8 cellular contexts compared by ENCODE assay signal in genomic region chr3:12954891-12955650, GRCh38.
DNase-seq lines count a peak whose midpoint lies in the region; ATAC-seq, FAIRE-seq and TF ChIP-seq lines count a peak whose summit lies in the region.

No MANE protein-coding gene starts in this region.

- no peak overlapping the region for H3K4ac ChIP-seq in H1 (replicated peaks; ENCODE audit: insufficient read length, low read depth, low read length)

- H3K27ac Mint-ChIP-seq in natural killer cell: peak overlapping the region; percentile 66 to 81

- TF ChIP-seq RAD21 in H1 (IDR thresholded peaks at IDR 0.05 in 1 of 2, conservative IDR thresholded peaks at IDR 0.05 in 1 of 2; ENCODE audit: low read depth in 2 of 2, low read length in 2 of 2): no peak

- no peaks in the 10 kb centered on the region for H3K27me3 Mint-ChIP-seq in natural killer cell (ENCODE audit: low read depth in 2 of 2)

- H2BK120ac ChIP-seq in H1 (replicated peaks; ENCODE audit: low read depth, low read length): no peak overlapping the region

- no peak overlapping the region for H3K4me3 ChIP-seq in DND-41 (ENCODE audit: low read depth in 1 of 2, low read length in 2 of 2)
- H3K4me3 ChIP-seq in H7 (ENCODE audit: insufficient read depth, low read depth, low read length): no peak overlapping the region
- no peak overlapping the region for H3K4me3 ChIP-seq in Peyer's patch
- no peak overlapping the region for H3K4me3 ChIP-seq in H1 (ENCODE audit: extremely low read depth in 1 of 4, insufficient read depth in 2 of 4, low read depth in 3 of 4, low read length in 4 of 4)

- WGBS in H1 (ENCODE audit: extremely low coverage in 1 of 2, insufficient coverage in 1 of 2, insufficient read length in 1 of 2, insufficient replicate concordance in 2 of 2, low coverage in 1 of 2, low lambda C conversion rate in 2 of 2, missing lambda C conversion rate in 1 of 2), 2 experiments: 89% methylated on average over 12 of the region's 14 CpGs; no CpG with 5 or more reads in 1 of the 2 experiments

- no peak overlapping the region for H4K91ac ChIP-seq in H1 (replicated peaks; ENCODE audit: insufficient read length, low read length)

- H3K23ac ChIP-seq in H1 (ENCODE audit: insufficient read length): no peak overlapping the region

- no peak overlapping the region for H4K5ac ChIP-seq in H1 (ENCODE audit: insufficient read length, low read depth, low read length)

- CTCF ChIA-PET in H1 (lab: Charles Lee; ENCODE audit: partially characterized antibody): interaction anchor here (0.6 to 1.7 kb wide), 3 partner anchors 24 to 532 kb away, joined by 3 read pairs; no protein-coding TSS in a partner anchor

- H3K36me3 ChIP-seq in DND-41 (ENCODE audit: insufficient read depth, low read length): no peaks in the 10 kb centered on the region
- no peaks in the 10 kb centered on the region for H3K36me3 ChIP-seq in H7 (replicated peaks; ENCODE audit: control insufficient read depth, insufficient read depth, low read length)
- no peaks in the 10 kb centered on the region for H3K36me3 ChIP-seq in Peyer's patch
- H3K36me3 ChIP-seq in H1 (ENCODE audit: control insufficient read depth in 2 of 4, insufficient read depth in 4 of 4, low read length in 3 of 4): no peaks in the 10 kb centered on the region

- ATAC-seq in DND-41 (ENCODE audit: insufficient read depth, low read depth) (peak; percentile 56), natural killer cell (peak; percentile 62 to 72 (median 71)), HG03159 (IDR thresholded peaks at IDR 0.05; ENCODE audit: unreplicated experiment) (no peak), HG03280 (IDR thresholded peaks at IDR 0.05; ENCODE audit: unreplicated experiment) (no peak)

- TF ChIP-seq POLR2A in Peyer's patch (IDR thresholded peaks at IDR 0.05) (no peak), H1 (IDR thresholded peaks at IDR 0.05; ENCODE audit: control extremely low read depth in 1 of 2, low read depth in 2 of 2, low read length in 2 of 2) (no peak)

- no peak for FAIRE-seq in H1 (lab: Jason Lieb, UNC)

- peak overlapping the region; percentile 42 for H3K4me3 Mint-ChIP-seq in natural killer cell

- H3K23me2 ChIP-seq in H1 (ENCODE audit: low read depth, low read length): no peaks in the 10 kb centered on the region

- H2BK5ac ChIP-seq in H1 (ENCODE audit: low read depth, low read length): no peak overlapping the region

- H3K27me3 ChIP-seq in DND-41 (ENCODE audit: insufficient read depth, low read length, poor library complexity) (no peaks in the 10 kb centered on the region), H7 (ENCODE audit: control insufficient read depth, insufficient read depth, low read length) (no peaks in the 10 kb centered on the region), Peyer's patch (no peaks in the 10 kb centered on the region), H1 (replicated peaks in 1 of 4; ENCODE audit: control insufficient read depth in 3 of 4, extremely low read depth in 1 of 4, insufficient read depth in 3 of 4, low read length in 3 of 4) (no peaks in the 10 kb centered on the region)

- no peaks in the 10 kb centered on the region for H3K9me3 Mint-ChIP-seq in natural killer cell

- no peak overlapping the region for H3K9ac ChIP-seq in DND-41 (ENCODE audit: low read depth, low read length)
- H3K9ac ChIP-seq in H1 (replicated peaks in 1 of 4; ENCODE audit: extremely low read depth in 1 of 4, low read depth in 3 of 4, low read length in 3 of 4): no peak overlapping the region

- no peak overlapping the region for H2BK15ac ChIP-seq in H1 (ENCODE audit: low read length)

- no peak overlapping the region for H3K56ac ChIP-seq in H1 (replicated peaks; ENCODE audit: insufficient read length, low read depth, low read length)

- POLR2A ChIA-PET in H1 (lab: Charles Lee; ENCODE audit: partially characterized antibody): no interaction called here

- no peak overlapping the region for H2AK5ac ChIP-seq in H1 (ENCODE audit: low read depth, low read length)

- H3K36me3 Mint-ChIP-seq in natural killer cell: no peaks in the 10 kb centered on the region

- H3K27ac ChIP-seq in DND-41 (ENCODE audit: low read length): no peak overlapping the region
- peak overlapping the region in 3 of 4 donors; percentile 23 to 51 (median 49) for H3K27ac ChIP-seq in Peyer's patch
- H3K27ac ChIP-seq in H1 (ENCODE audit: low read depth, low read length): no peak overlapping the region

- intact Hi-C loops in natural killer cell (cut with micrococcal nuclease): no loop called here

- DNase-seq in DND-41: peak; percentile 25
- peak; percentile 68 for DNase-seq in H7
- DNase-seq in Peyer's patch: peak; percentile 70 to 88 (median 78)
- no peak for DNase-seq in H1 (ENCODE audit: low read depth in 1 of 2, low spot score in 2 of 2)
- DNase-seq in natural killer cell: no peak
- DNase-seq in iPS-NIHi7 (ENCODE audit: extremely low spot score): no peak

- H3K18ac ChIP-seq in H1 (ENCODE audit: extremely low read depth, low read length): no peak overlapping the region

- TF ChIP-seq CTCF in DND-41 (IDR thresholded peaks at IDR 0.05; ENCODE audit: borderline replicate concordance, extremely low read depth, low read length, poor library complexity, severe bottlenecking) (no peak), Peyer's patch (IDR thresholded peaks at IDR 0.05) (peak in 2 of 6 experiments; percentile 10 to 37), H1 (IDR thresholded peaks at IDR 0.05; ENCODE audit: control extremely low read depth in 1 of 3, insufficient read depth in 1 of 3, low read depth in 1 of 3, low read length in 3 of 3) (no peak), natural killer cell (IDR thresholded peaks at IDR 0.05) (no peak)

- no peak overlapping the region for H2AFZ ChIP-seq in DND-41 (ENCODE audit: low read depth, low read length)
- no peak overlapping the region for H2AFZ ChIP-seq in H1 (ENCODE audit: low read length)

- H3K4me1 ChIP-seq in DND-41 (ENCODE audit: insufficient read depth, low read length) (0 out of 2 replicates have a peak, but pooled peaks cover 2% of the 10 kb centered on the region), Peyer's patch (peaks cover 0 to 40% (median 16%) of the 10 kb centered on the region in 4 donors), H1 (replicated peaks in 1 of 4; ENCODE audit: control insufficient read depth in 3 of 4, insufficient read depth in 4 of 4, low read length in 3 of 4) (peaks cover 0 to 4% (median 2%) of the 10 kb centered on the region in 4 experiments; a peak in 5 of 7 replicates)

- H4K20me1 ChIP-seq in DND-41 (ENCODE audit: insufficient read depth, low read length) (peaks cover 58% of the 10 kb centered on the region), H1 (replicated peaks in 1 of 2; ENCODE audit: control insufficient read depth in 1 of 2, insufficient read depth in 2 of 2, low read length in 2 of 2) (peaks cover 19 to 33% of the 10 kb centered on the region in 2 experiments)

- H3K14ac ChIP-seq in H1 (ENCODE audit: insufficient read length): no peak overlapping the region

- H4K8ac ChIP-seq in H1 (ENCODE audit: extremely low read depth, insufficient read depth, low read length): peak overlapping the region; percentile 32

- peaks cover 50 to 84% of the 10 kb centered on the region in 2 donors for H3K4me1 Mint-ChIP-seq in natural killer cell

- no peak overlapping the region for H2BK20ac ChIP-seq in H1 (ENCODE audit: low read length)

- no peak overlapping the region for H2BK12ac ChIP-seq in H1 (ENCODE audit: low read depth, low read length)

- H3K79me2 ChIP-seq in DND-41 (ENCODE audit: insufficient read depth, low read length) (peaks cover 18% of the 10 kb centered on the region), H1 (ENCODE audit: control insufficient read depth in 1 of 2, insufficient read depth in 2 of 2, low read length in 2 of 2) (peaks cover 0 to 12% of the 10 kb centered on the region in 2 experiments; a peak in 2 of 4 replicates)

- TF ChIP-seq EP300 in H1 (IDR thresholded peaks at IDR 0.05; ENCODE audit: borderline replicate concordance in 1 of 2, low read depth in 2 of 2, low read length in 2 of 2): no peak

- H3K9me3 ChIP-seq in DND-41 (ENCODE audit: insufficient read depth, low read length, severe bottlenecking) (no peaks in the 10 kb centered on the region), Peyer's patch (no peaks in the 10 kb centered on the region), H1 (ENCODE audit: insufficient read depth in 2 of 2, low read depth in 1 of 2, low read length in 1 of 2) (no peaks in the 10 kb centered on the region)

- H3K4me2 ChIP-seq in DND-41 (ENCODE audit: insufficient read depth, low read length) (no peak overlapping the region), H1 (ENCODE audit: insufficient read depth in 1 of 2, low read depth in 2 of 2, low read length in 2 of 2) (no peak overlapping the region)

- peaks cover 24% of the 10 kb centered on the region for H3K79me1 ChIP-seq in H1 (ENCODE audit: low read depth, low read length)

TF ChIP-seq in H1, 55 proteins besides CTCF, POLR2A, EP300 and RAD21 (continues in another document):
- no peak for TF ChIP-seq JUN (IDR thresholded peaks at IDR 0.05; ENCODE audit: low read depth, low read length)
- no peak for TF ChIP-seq SIRT6 (IDR thresholded peaks at IDR 0.05; ENCODE audit: low read length)
- no peak for TF ChIP-seq NRF1 (IDR thresholded peaks at IDR 0.05; ENCODE audit: low read depth, low read length)
- TF ChIP-seq RNF2 (IDR thresholded peaks at IDR 0.05; ENCODE audit: borderline replicate concordance, low read depth, low read length, missing control alignments, poor library complexity, severe bottlenecking): no peak
- TF ChIP-seq SAP30 (IDR thresholded peaks at IDR 0.05; ENCODE audit: insufficient read depth, insufficient replicate concordance, low read length): no peak
- no peak for TF ChIP-seq CBX8 (IDR thresholded peaks at IDR 0.05; ENCODE audit: borderline replicate concordance, low read depth, low read length)
- no peak for TF ChIP-seq CTBP2 (IDR thresholded peaks at IDR 0.05; ENCODE audit: borderline replicate concordance, insufficient read depth, insufficient read length, low read length)
- no peak for TF ChIP-seq SRF (IDR thresholded peaks at IDR 0.05; ENCODE audit: low read depth, low read length)

Comparison
In these comparisons a context has a peak if more than half of its experiments do, and no peak if none do; other contexts are left out.
1. ATAC-seq: peak in DND-41 (single experiment) and natural killer cell (3 of 3); none in HG03159 (single experiment) and HG03280 (single experiment).
2. DNase-seq: peak in DND-41 (single experiment), H7 (single experiment) and Peyer's patch (3 of 3); none in H1 (0 of 2), natural killer cell (single experiment) and iPS-NIHi7 (single experiment).
3. H3K27ac ChIP-seq: peak in Peyer's patch (3 of 4); none in DND-41 (single experiment) and H1 (single experiment).